In the genomic region with DNA sequence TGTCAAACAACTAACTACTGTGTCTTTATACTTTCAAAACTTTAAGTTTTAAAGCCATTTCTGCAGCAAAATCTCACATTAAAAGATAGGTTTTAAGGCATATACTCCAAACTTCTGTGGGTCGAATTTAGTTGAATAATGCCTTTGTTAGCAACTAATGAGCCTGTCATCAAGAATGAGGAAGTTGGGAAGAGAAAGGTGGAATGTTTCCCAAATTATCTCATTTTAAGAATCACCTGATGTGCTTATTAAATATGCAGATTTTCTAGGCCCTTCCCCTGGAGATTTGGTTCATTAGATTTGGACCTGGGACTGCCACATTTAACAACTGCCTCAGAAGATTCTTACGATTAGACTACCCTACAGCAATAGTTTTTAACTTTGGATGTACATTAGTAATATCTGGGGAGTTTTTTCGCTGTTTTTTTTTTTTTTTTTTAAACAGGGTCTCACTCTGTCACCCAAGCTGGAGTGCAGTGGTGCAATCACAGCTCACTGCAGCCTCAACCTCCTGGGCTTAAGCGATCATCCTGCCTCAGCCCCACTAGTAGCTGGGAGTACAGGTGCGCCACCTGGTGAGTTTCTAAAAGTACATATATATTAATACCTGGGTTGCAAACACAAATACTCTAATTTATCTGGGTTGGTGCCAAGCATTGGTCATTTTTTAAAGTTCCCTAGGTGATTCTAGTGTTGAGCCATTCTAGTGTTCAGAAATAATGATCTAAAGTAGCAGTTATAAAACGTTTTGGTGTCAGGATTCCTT, we compare ENCODE assay signal across 11 cellular contexts. TPM values are rescaled to one million over a fixed set of nuclear protein-coding genes. Genes with fewer than 3 reads are reported as not detected.
DNase-seq lines count a peak whose midpoint lies in the region; ATAC-seq and TF ChIP-seq lines count a peak whose summit lies in the region.
"Had no signal": no experiment of that assay in that cellular context is flagged by ENCODE, and none has a peak within 500 bp of the region (broad histone marks: within the 10 kb centered on the region; RNA-seq: fewer than 3 reads in every experiment).

No MANE protein-coding gene starts in this region.

- WGBS in SK-N-SH (ENCODE audit: low lambda C conversion rate) = 27% methylated on average over 6 of the region's 6 CpGs
- WGBS in spleen, 5 donors = 33 to 53% (median 50%) methylated on average over 6 of the region's 6 CpGs

- no peaks in the 10 kb centered on the region for H3F3A ChIP-seq in SK-N-SH (replicated peaks; ENCODE audit: insufficient read depth)

- POLR2A ChIA-PET in SK-N-SH (lab: Yijun Ruan, JAX) = no interaction called here

- no peaks in the 10 kb centered on the region for H3K9me2 ChIP-seq in SK-N-SH

- H3K4me3 ChIP-seq in SK-N-SH (ENCODE audit: low read depth in 2 of 2, low read length in 1 of 2) (no peak overlapping the region), spleen (no peak overlapping the region), colonic mucosa (no peak overlapping the region), right atrium auricular region (no peak overlapping the region)
- H3K4me3 ChIP-seq: lung had no signal

- no peak overlapping the region for H3K4me2 ChIP-seq in SK-N-SH

- no peak for TF ChIP-seq RAD21 in SK-N-SH (IDR thresholded peaks at IDR 0.05; ENCODE audit: low read length)

- H3K4me1 ChIP-seq in SK-N-SH (ENCODE audit: control insufficient read depth in 1 of 2, insufficient read depth in 2 of 2, low read depth in 1 of 2, low read length in 1 of 2) = no peaks in the 10 kb centered on the region
- peaks cover 11 to 68% (median 26%) of the 10 kb centered on the region in 6 donors for H3K4me1 ChIP-seq in spleen
- H3K4me1 ChIP-seq in colonic mucosa = no peaks in the 10 kb centered on the region
- no peaks in the 10 kb centered on the region for H3K4me1 ChIP-seq in right atrium auricular region

- H3K9me3 ChIP-seq in SK-N-SH (no peaks in the 10 kb centered on the region), spleen (no peaks in the 10 kb centered on the region), colonic mucosa (no peaks in the 10 kb centered on the region), right atrium auricular region (no peaks in the 10 kb centered on the region)

- H2AFZ ChIP-seq in SK-N-SH (ENCODE audit: low read depth) = peak overlapping the region; percentile 38; the same call in 1 of the 2 replicates

- no peak for TF ChIP-seq CTCF in SK-N-SH (IDR thresholded peaks at IDR 0.05)
- TF ChIP-seq CTCF in spleen (IDR thresholded peaks at IDR 0.05 in 8 of 11, conservative IDR thresholded peaks at IDR 0.05 in 3 of 11) = peak in 2 of 11 experiments; percentile 12
- no peak for TF ChIP-seq CTCF in colonic mucosa (IDR thresholded peaks at IDR 0.05)
- TF ChIP-seq CTCF in right atrium auricular region (IDR thresholded peaks at IDR 0.05) = no peak

- intact Hi-C loops in spleen (cut with DNase I; ENCODE audit: low total_unique reads) (no loop called here), colonic mucosa (cut with DNase I) (no loop called here)

- H3K27ac ChIP-seq in SK-N-SH (ENCODE audit: low read depth in 2 of 2, low read length in 1 of 2) (no peak overlapping the region), spleen (peak overlapping the region in 5 of 8 donors; percentile 6 to 68 (median 57)), colonic mucosa (no peak overlapping the region), right atrium auricular region (no peak overlapping the region)

- no peaks in the 10 kb centered on the region for H3K36me3 ChIP-seq in SK-N-SH (replicated peaks in 1 of 2; ENCODE audit: control insufficient read depth in 1 of 2, insufficient read depth in 2 of 2, low read length in 1 of 2)
- H3K36me3 ChIP-seq in spleen = no peaks in the 10 kb centered on the region
- no peaks in the 10 kb centered on the region for H3K36me3 ChIP-seq in colonic mucosa
- H3K36me3 ChIP-seq in right atrium auricular region = no peaks in the 10 kb centered on the region

- TF ChIP-seq POLR2A in spleen (IDR thresholded peaks at IDR 0.05) = no peak

- H3K27me3 ChIP-seq in SK-N-SH (ENCODE audit: insufficient read depth) = no peaks in the 10 kb centered on the region
- no peaks in the 10 kb centered on the region for H3K27me3 ChIP-seq in spleen (replicated peaks in 1 of 7)
- H3K27me3 ChIP-seq in colonic mucosa = no peaks in the 10 kb centered on the region
- no peaks in the 10 kb centered on the region for H3K27me3 ChIP-seq in right atrium auricular region

- TF ChIP-seq EP300 in SK-N-SH (IDR thresholded peaks at IDR 0.05; ENCODE audit: borderline replicate concordance in 1 of 2, low read depth in 1 of 2, low read length in 1 of 2) = no peak

- no peaks in the 10 kb centered on the region for H3K79me2 ChIP-seq in SK-N-SH (ENCODE audit: insufficient read depth)

- CTCF ChIA-PET in SK-N-SH (lab: Yijun Ruan, JAX) = no interaction called here

- DNase-seq in SK-N-SH = no peak
- DNase-seq in T follicular helper cell (ENCODE audit: low read depth) = peak; percentile 1
- no peak for DNase-seq in spleen
- DNase-seq in colonic mucosa = no peak
- no peak for DNase-seq in right atrium auricular region (ENCODE audit: low spot score)
- no peak for DNase-seq in HUDEP-2 (lab: John Stamatoyannopoulos, UW; ENCODE audit: unreplicated experiment in 76 of 76)
- DNase-seq: central memory CD4-positive, alpha-beta T cell had no signal

- no peak for ATAC-seq in SK-N-SH treated with all-trans-retinoic acid at 6 μM for 48 hours
- ATAC-seq in HG02759 (IDR thresholded peaks at IDR 0.05; ENCODE audit: unreplicated experiment) = peak; percentile 48

- H3K9ac ChIP-seq in SK-N-SH (no peak overlapping the region), colonic mucosa (ENCODE audit: low read depth in 2 of 2, low read length in 2 of 2) (no peak overlapping the region)

- no peaks in the 10 kb centered on the region for H4K20me1 ChIP-seq in SK-N-SH (ENCODE audit: insufficient read depth)

TF ChIP-seq in SK-N-SH, 30 proteins besides CTCF, POLR2A, EP300 and RAD21 (continues in another document):
- TF ChIP-seq TCF12 (IDR thresholded peaks at IDR 0.05) = no peak
- TF ChIP-seq, protein P1, sequence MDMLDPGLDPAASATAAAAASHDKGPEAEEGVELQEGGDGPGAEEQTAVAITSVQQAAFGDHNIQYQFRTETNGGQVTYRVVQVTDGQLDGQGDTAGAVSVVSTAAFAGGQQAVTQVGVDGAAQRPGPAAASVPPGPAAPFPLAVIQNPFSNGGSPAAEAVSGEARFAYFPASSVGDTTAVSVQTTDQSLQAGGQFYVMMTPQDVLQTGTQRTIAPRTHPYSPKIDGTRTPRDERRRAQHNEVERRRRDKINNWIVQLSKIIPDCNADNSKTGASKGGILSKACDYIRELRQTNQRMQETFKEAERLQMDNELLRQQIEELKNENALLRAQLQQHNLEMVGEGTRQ (IDR thresholded peaks at IDR 0.05; ENCODE audit: borderline replicate concordance, low read depth, low read length) = no peak
- no peak for TF ChIP-seq TAF1 (IDR thresholded peaks at IDR 0.05; ENCODE audit: borderline replicate concordance, low read depth, low read length)
- TF ChIP-seq NFIC (IDR thresholded peaks at IDR 0.05; ENCODE audit: borderline replicate concordance) = no peak
- no peak for TF ChIP-seq TEAD4 (IDR thresholded peaks at IDR 0.05; ENCODE audit: borderline replicate concordance, insufficient read depth)

TF ChIP-seq in SK-N-SH treated with all-trans-retinoic acid at 6 μM for 48 hours, 23 proteins besides CTCF, POLR2A, EP300 and RAD21:
- no peak for TF ChIP-seq OSR1 (CRISPR knock-in tag; IDR thresholded peaks at IDR 0.05)
- TF ChIP-seq ZC3H10 (CRISPR knock-in tag; IDR thresholded peaks at IDR 0.05) = no peak
- no peak for TF ChIP-seq ESRRG (CRISPR knock-in tag; IDR thresholded peaks at IDR 0.05)
- no peak for TF ChIP-seq PPARA (CRISPR knock-in tag; IDR thresholded peaks at IDR 0.05; ENCODE audit: borderline replicate concordance)
- no peak for TF ChIP-seq ISL1 (CRISPR knock-in tag; IDR thresholded peaks at IDR 0.05)
- TF ChIP-seq ZNF8 (CRISPR knock-in tag; IDR thresholded peaks at IDR 0.05) = no peak
- TF ChIP-seq TOX (CRISPR knock-in tag; IDR thresholded peaks at IDR 0.05; ENCODE audit: borderline replicate concordance) = no peak

RNA-seq across cellular contexts. Expression of gene TASL, which starts 16.1 kb away (rescaled TPM):
- polyA plus RNA-seq in SK-N-SH (2012; rRNA removed) (not detected in 2 replicates), spleen (1 to 10 TPM; 6.5 to 8.5 (median 7.6) TPM)
- polyA plus RNA-seq in SK-N-SH (2012; cell fraction: cytosol; rRNA removed) = not detected in 2 replicates
- polyA plus RNA-seq in SK-N-SH (2012; cell fraction: nucleus; rRNA removed) = not detected in 2 replicates
- total RNA-seq in spleen (10 to 100 TPM; 10.5 to 23.4 (median 11.5) TPM), colonic mucosa (1 to 10 TPM in 1 of 2 donors, under 1 TPM in 1; 0.49 to 1.1 TPM), right atrium auricular region (under 1 TPM in 1 of 2 donors, not detected in 1; 0.59 TPM)
- polyA plus RNA-seq: AG04450 had no signal

RNA-seq across cellular contexts. Expression of gene GK, which starts 59.6 kb away (rescaled TPM):
- polyA plus RNA-seq in SK-N-SH (2012; rRNA removed) = 2.2 and 3.1 TPM in 2 replicates
- polyA plus RNA-seq in SK-N-SH (2012; cell fraction: cytosol; rRNA removed) = 2.6 and 2.8 TPM in 2 replicates
- polyA plus RNA-seq in SK-N-SH (2012; cell fraction: nucleus; rRNA removed) = 2.2 and 4.8 TPM in 2 replicates
- 10 to 100 TPM; 11.3 to 55.4 (median 22.2) TPM for total RNA-seq in spleen
- polyA plus RNA-seq in spleen = 1 to 10 TPM; 3.5 to 5.8 (median 5.0) TPM
- 10 to 100 TPM; 23.6 to 30.0 TPM for total RNA-seq in colonic mucosa
- 1 to 10 TPM; 1.8 to 5.7 TPM for total RNA-seq in right atrium auricular region

Comparison
In these comparisons a context has a peak if more than half of its experiments do, and no peak if none do; other contexts are left out.
1. H3K27ac ChIP-seq: peak in spleen (5 of 8); none in SK-N-SH (0 of 2), colonic mucosa (single experiment) and right atrium auricular region (0 of 2).
2. RNA of gene TASL, which starts 16.1 kb away (total RNA-seq): 10.5 to 23.4 TPM in spleen; 0.49 to 1.1 TPM in colonic mucosa and 0.59 TPM in right atrium auricular region; every median in the first group is over 4 times any median in the second.